Comparison of ENCODE assay signal across 14 cellular contexts in the genomic region with DNA sequence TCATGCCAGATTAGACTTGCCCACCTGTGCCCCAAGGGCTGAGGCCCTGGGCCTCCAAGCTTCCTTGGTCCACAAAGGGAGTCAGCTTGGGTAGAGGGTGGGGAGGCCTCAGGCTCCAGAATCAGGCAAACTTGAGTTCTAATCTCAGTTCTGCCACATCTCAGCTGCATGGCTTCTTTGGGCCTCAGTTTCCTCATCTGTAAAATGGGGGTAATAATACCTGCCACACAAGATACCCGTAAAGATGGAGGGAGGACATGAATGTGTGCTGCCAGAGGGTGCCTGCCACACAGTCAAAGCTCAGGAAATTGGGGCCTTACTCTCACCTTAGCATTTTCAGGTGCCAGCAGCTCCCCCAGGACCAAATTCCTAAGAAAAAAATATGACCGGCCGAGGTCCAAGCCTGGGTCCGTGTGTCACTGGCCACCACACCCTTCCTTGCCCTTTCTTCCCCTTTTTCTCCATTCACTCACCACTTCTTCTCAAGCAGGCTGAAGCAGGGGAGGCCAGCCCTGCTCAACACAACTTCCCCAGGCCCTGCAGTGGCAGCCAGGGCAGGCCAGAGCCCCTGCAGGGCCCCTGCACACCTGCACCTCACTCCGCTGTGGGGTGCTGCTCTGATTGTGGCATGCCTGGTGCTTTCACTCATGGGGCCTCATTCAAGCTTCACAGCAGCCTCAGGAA. TPM values are rescaled to one million over a fixed set of nuclear protein-coding genes. Genes with fewer than 3 reads are reported as not detected.
DNase-seq lines count a peak whose midpoint lies in the region; ATAC-seq and TF ChIP-seq lines count a peak whose summit lies in the region.
"Had no signal": no experiment of that assay in that cellular context is flagged by ENCODE, and none has a peak within 500 bp of the region (broad histone marks: within the 10 kb centered on the region; RNA-seq: fewer than 3 reads in every experiment).

No MANE protein-coding gene starts in this region.

- no peak overlapping the region for H3K23ac ChIP-seq in IMR-90 (ENCODE audit: low read depth, low read length)

- no peak overlapping the region for H3K56ac ChIP-seq in IMR-90 (ENCODE audit: extremely low read depth, insufficient read depth, low read length)

- no peaks in the 10 kb centered on the region for H3K9me1 ChIP-seq in IMR-90 (ENCODE audit: insufficient read depth, low read length)

- no peak overlapping the region for H2BK15ac ChIP-seq in IMR-90 (ENCODE audit: low read depth, low read length)

- H3K36me3 ChIP-seq in CD4-positive, alpha-beta memory T cell (ENCODE audit: insufficient read depth, low read length) = peaks cover 11% of the 10 kb centered on the region
- H3K36me3 ChIP-seq in IMR-90 (ENCODE audit: control insufficient read depth, insufficient read depth, low read length) = no peaks in the 10 kb centered on the region
- H3K36me3 ChIP-seq in mucosa of descending colon (ENCODE audit: low read depth) = no peaks in the 10 kb centered on the region

- no peak for TF ChIP-seq RAD21 in IMR-90 (IDR thresholded peaks at IDR 0.05; ENCODE audit: low read length)

- H3K79me1 ChIP-seq in IMR-90 (ENCODE audit: low read depth in 1 of 2, low read length in 2 of 2) = no peaks in the 10 kb centered on the region

- POLR2A ChIA-PET in CD4-positive, alpha-beta memory T cell (lab: Charles Lee; ENCODE audit: partially characterized antibody) = interaction anchor here (1.0 to 5.9 kb wide), 12 partner anchors 8 to 72 kb away, joined by 3 to 59 read pairs (median 4); partner anchors contain the start of gene LMAN2
- POLR2A ChIA-PET in IMR-90 (lab: Charles Lee; ENCODE audit: unreplicated experiment) = no interaction called here

- H4K91ac ChIP-seq in IMR-90 (ENCODE audit: insufficient read depth, low read depth, low read length) = no peak overlapping the region

- no peak overlapping the region for H2BK5ac ChIP-seq in IMR-90 (ENCODE audit: low read depth, low read length, poor library complexity, severe bottlenecking)

- H2BK120ac ChIP-seq in IMR-90 (ENCODE audit: low read depth, low read length) = no peak overlapping the region

- H3K27ac ChIP-seq in CD4-positive, alpha-beta memory T cell (ENCODE audit: low read depth, low read length) = peak overlapping the region; percentile 81
- no peak overlapping the region for H3K27ac ChIP-seq in IMR-90 (ENCODE audit: insufficient read depth, low read length)
- H3K27ac ChIP-seq in VCaP = peak overlapping the region; percentile 81; the same call in 1 of the 2 replicates
- no peak overlapping the region for H3K27ac ChIP-seq in substantia nigra (ENCODE audit: low read depth, low read length, poor library complexity, severe bottlenecking)

- in situ Hi-C loops in IMR-90 (cut with MboI; ENCODE audit: low sequenced_read_pairs) = no loop called here

- dilution Hi-C loops in IMR-90 (cut with HindIII; ENCODE audit: low sequenced_read_pairs, unreplicated experiment) = no loop called here

- peaks cover 52 to 88% (median 72%) of the 10 kb centered on the region in 4 donors for H3K4me1 Mint-ChIP-seq in CD4-positive, alpha-beta memory T cell

- TF ChIP-seq CTCF in IMR-90 (conservative IDR thresholded peaks at IDR 0.05; ENCODE audit: low read depth, low read length) (no peak), VCaP (conservative IDR thresholded peaks at IDR 0.05) (no peak), mucosa of descending colon (IDR thresholded peaks at IDR 0.05) (no peak)

- H3K4me3 Mint-ChIP-seq in CD4-positive, alpha-beta memory T cell = peak overlapping the region; percentile 81 to 89 (median 85)

- peaks cover 11 to 45% of the 10 kb centered on the region in 2 donors for H3K36me3 Mint-ChIP-seq in CD4-positive, alpha-beta memory T cell

- H3K27ac Mint-ChIP-seq in CD4-positive, alpha-beta memory T cell = peak overlapping the region; percentile 86 to 97 (median 92)

- no peak overlapping the region for H3K4me2 ChIP-seq in IMR-90 (ENCODE audit: low read depth, low read length)

- CTCF ChIA-PET in CD4-positive, alpha-beta memory T cell (lab: Charles Lee; ENCODE audit: partially characterized antibody) = interaction anchor here (0.9 to 8.7 kb wide), 10 partner anchors 9 to 140 kb away, joined by 3 to 90 read pairs (median 5); no protein-coding TSS in a partner anchor
- CTCF ChIA-PET in IMR-90 (lab: Yijun Ruan, JAX) = no interaction called here

- WGBS in IMR-90 (ENCODE audit: extremely low coverage in 2 of 2, insufficient read length in 1 of 2), 2 experiments = 100% methylated on average over 1 of the region's 5 CpGs; no CpG with 5 or more reads in 1 of the 2 experiments

- no peak overlapping the region for H3K9ac ChIP-seq in IMR-90 (ENCODE audit: low read depth, low read length)

- no peak overlapping the region for H3K4me3 ChIP-seq in CD4-positive, alpha-beta memory T cell (ENCODE audit: low read length in 2 of 2)
- H3K4me3 ChIP-seq in IMR-90 (ENCODE audit: insufficient read depth, low read depth, low read length) (no peak overlapping the region), mucosa of descending colon (no peak overlapping the region)

- no peak for TF ChIP-seq POLR2A in IMR-90 (IDR thresholded peaks at IDR 0.05; ENCODE audit: low read depth, low read length)

- ATAC-seq in IMR-90 (ENCODE audit: low read depth) = no peak
- ATAC-seq in mucosa of descending colon = no peak
- ATAC-seq in GM18907 (IDR thresholded peaks at IDR 0.05; ENCODE audit: unreplicated experiment) = no peak
- ATAC-seq: right cardiac atrium had no signal

- no peak overlapping the region for H3K18ac ChIP-seq in IMR-90 (ENCODE audit: low read depth, low read length)

- DNase-seq in CD4-positive, alpha-beta memory T cell = no peak
- DNase-seq in IMR-90 (no peak), mucosa of descending colon (peak in 2 of 3 donors; percentile 39 to 58), substantia nigra (lab: John Stamatoyannopoulos, UW) (no peak), NCI-H524 treated with DMSO at 0.1 percent for 48 hours (lab: John Stamatoyannopoulos, UW) (no peak)
- DNase-seq in stimulated activated CD4-positive, alpha-beta T cell treated with anti-CD3 and anti-CD28 coated beads, Interleukin-4, amount 100 ng/mL, for 4 hours = no peak
- DNase-seq: NCI-H2081, right cardiac atrium, SHP77 treated with DMSO at 0.1 percent for 48 hours had no signal

- no peak overlapping the region for H4K8ac ChIP-seq in IMR-90 (ENCODE audit: low read depth in 2 of 2, low read length in 2 of 2)

- peaks cover 91% of the 10 kb centered on the region for H3K4me1 ChIP-seq in CD4-positive, alpha-beta memory T cell (ENCODE audit: insufficient read depth, low read length)
- peaks cover 5% of the 10 kb centered on the region; the same call in 1 of the 2 replicates for H3K4me1 ChIP-seq in IMR-90 (ENCODE audit: control insufficient read depth, insufficient read depth, low read length)
- peaks cover 41% of the 10 kb centered on the region for H3K4me1 ChIP-seq in mucosa of descending colon (ENCODE audit: low read depth)

- no peak overlapping the region for H4K5ac ChIP-seq in IMR-90 (ENCODE audit: low read depth, low read length)

- no peaks in the 10 kb centered on the region for H3K9me3 ChIP-seq in CD4-positive, alpha-beta memory T cell (ENCODE audit: control insufficient read depth in 1 of 2, low read length in 2 of 2)
- no peaks in the 10 kb centered on the region for H3K9me3 ChIP-seq in IMR-90 (ENCODE audit: control insufficient read depth, insufficient read depth, low read length)
- no peaks in the 10 kb centered on the region for H3K9me3 ChIP-seq in mucosa of descending colon
- H3K9me3 ChIP-seq: left lung had no signal

- H3K27me3 Mint-ChIP-seq in CD4-positive, alpha-beta memory T cell = no peaks in the 10 kb centered on the region

- peaks cover 0 to 3% (median 0%) of the 10 kb centered on the region in 8 donors for H3K9me3 Mint-ChIP-seq in CD4-positive, alpha-beta memory T cell

- no peaks in the 10 kb centered on the region for H3K27me3 ChIP-seq in CD4-positive, alpha-beta memory T cell (ENCODE audit: insufficient read depth, low read length)
- H3K27me3 ChIP-seq in IMR-90 (ENCODE audit: control insufficient read depth, insufficient read depth, low read length) = peaks cover 25% of the 10 kb centered on the region
- H3K27me3 ChIP-seq: left lung had no signal

- BruUV-seq in IMR-90 (replicated peaks; lab: Mats Ljungman, UMichigan) = no TSS peak

- no peaks in the 10 kb centered on the region for H4K20me1 ChIP-seq in IMR-90 (ENCODE audit: insufficient read depth, low read length)

- H3K14ac ChIP-seq in IMR-90 (replicated peaks; ENCODE audit: low read depth, low read length) = no peak overlapping the region

- no peak overlapping the region for H2AK9ac ChIP-seq in IMR-90 (replicated peaks; ENCODE audit: low read depth, low read length, poor library complexity)

- H2AK5ac ChIP-seq in IMR-90 (ENCODE audit: low read depth, low read length) = no peak overlapping the region

- H2BK20ac ChIP-seq in IMR-90 (ENCODE audit: low read depth, low read length) = no peak overlapping the region

- peak overlapping the region; percentile 32 for H2AFZ ChIP-seq in IMR-90 (replicated peaks; ENCODE audit: low read length, poor library complexity)

- no peak overlapping the region for H3K4ac ChIP-seq in IMR-90 (ENCODE audit: low read depth, low read length)

- intact Hi-C loops in CD4-positive, alpha-beta memory T cell (cut with micrococcal nuclease) = loop anchor here (5.0 kb wide), 2 partner anchors 41 to 59 kb away; partner anchors contain the start of genes PFN3, PRELID1 and RAB24
- intact Hi-C loops in IMR-90 (cut with micrococcal nuclease) = no loop called here
- intact Hi-C loops in mucosa of descending colon (cut with DNase I, micrococcal nuclease) = loop anchor here in 1 of 2 donors (10.0 kb wide), 1 partner anchor 47 kb away; the partner anchor contains the start of gene MXD3

RNA-seq across cellular contexts. Expression of gene RGS14, which starts 3.8 kb away (rescaled TPM):
- total RNA-seq in CD4-positive, alpha-beta memory T cell = 100 to 1,000 TPM; 167 to 168 TPM
- polyA plus RNA-seq in CD4-positive, alpha-beta memory T cell = 10 to 100 TPM; 62.3 to 96.7 TPM
- 1.1 TPM in 2 replicates for total RNA-seq in IMR-90 (2012; rRNA removed)
- polyA plus RNA-seq in IMR-90 (2012; rRNA removed) = 6.5 and 7.6 TPM in 2 replicates
- polyA plus RNA-seq in IMR-90 (2012; cell fraction: cytosol; rRNA removed) = 8.3 and 12.9 TPM in 2 replicates
- polyA plus RNA-seq in IMR-90 (2012; cell fraction: nucleus; rRNA removed; ENCODE audit: low replicate concordance) = 12.4 and 21.2 TPM in 2 replicates
- 10 to 100 TPM; 11.1 to 15.2 (median 11.7) TPM for total RNA-seq in mucosa of descending colon

RNA-seq across cellular contexts. Expression of gene LMAN2, which starts 10.1 kb away (rescaled TPM):
- 100 to 1,000 TPM; 114 to 123 TPM for total RNA-seq in CD4-positive, alpha-beta memory T cell
- polyA plus RNA-seq in CD4-positive, alpha-beta memory T cell = 100 to 1,000 TPM; 223 to 322 TPM
- total RNA-seq in IMR-90 (2012; rRNA removed) (164 and 303 TPM in 2 replicates), mucosa of descending colon (100 to 1,000 TPM in 2 of 3 donors, 10 to 100 TPM in 1; 91.9 to 150 (median 139) TPM)
- 251 and 253 TPM in 2 replicates for polyA plus RNA-seq in IMR-90 (2012; rRNA removed)
- polyA plus RNA-seq in IMR-90 (2012; cell fraction: cytosol; rRNA removed) = 241 and 386 TPM in 2 replicates
- 123 and 180 TPM in 2 replicates for polyA plus RNA-seq in IMR-90 (2012; cell fraction: nucleus; rRNA removed; ENCODE audit: low replicate concordance)

RNA-seq across cellular contexts. Expression of gene SLC34A1, which starts 22.7 kb away (rescaled TPM):
- total RNA-seq in CD4-positive, alpha-beta memory T cell = under 1 TPM in 1 of 2 experiments, not detected in 1; 0.11 TPM
- not detected for polyA plus RNA-seq in CD4-positive, alpha-beta memory T cell
- total RNA-seq in IMR-90 (2012; rRNA removed) (not detected in 2 replicates), mucosa of descending colon (not detected)
- polyA plus RNA-seq in IMR-90 (2012; rRNA removed) = not detected in 2 replicates
- 0.01 TPM in 1 of 2 replicates, not detected in the other for polyA plus RNA-seq in IMR-90 (2012; cell fraction: cytosol; rRNA removed)
- polyA plus RNA-seq in IMR-90 (2012; cell fraction: nucleus; rRNA removed; ENCODE audit: low replicate concordance) = 0.02 and 0.05 TPM in 2 replicates
- total RNA-seq: cerebellum, frontal cortex, left lung, right cardiac atrium had no signal
- polyA plus RNA-seq: right cardiac atrium had no signal

RNA-seq across cellular contexts. Expression of gene PFN3, which starts 38.9 kb away (rescaled TPM):
- total RNA-seq in CD4-positive, alpha-beta memory T cell = not detected
- not detected for polyA plus RNA-seq in CD4-positive, alpha-beta memory T cell
- not detected in 2 replicates for total RNA-seq in IMR-90 (2012; rRNA removed)
- polyA plus RNA-seq in IMR-90 (2012; rRNA removed) = not detected in 2 replicates
- polyA plus RNA-seq in IMR-90 (2012; cell fraction: cytosol; rRNA removed) = not detected in 2 replicates
- not detected in 2 replicates for polyA plus RNA-seq in IMR-90 (2012; cell fraction: nucleus; rRNA removed; ENCODE audit: low replicate concordance)
- not detected for total RNA-seq in mucosa of descending colon
- total RNA-seq: cerebellum, left lung, right cardiac atrium had no signal
- polyA plus RNA-seq: right cardiac atrium had no signal

RNA-seq across cellular contexts. Expression of gene F12, which starts 47.8 kb away (rescaled TPM):
- total RNA-seq in CD4-positive, alpha-beta memory T cell = not detected
- 1 to 10 TPM; 2.0 to 2.4 TPM for polyA plus RNA-seq in CD4-positive, alpha-beta memory T cell
- 0.36 and 0.56 TPM in 2 replicates for total RNA-seq in IMR-90 (2012; rRNA removed)
- polyA plus RNA-seq in IMR-90 (2012; rRNA removed) = 1.2 and 1.4 TPM in 2 replicates
- 1.2 and 1.5 TPM in 2 replicates for polyA plus RNA-seq in IMR-90 (2012; cell fraction: cytosol; rRNA removed)
- polyA plus RNA-seq in IMR-90 (2012; cell fraction: nucleus; rRNA removed; ENCODE audit: low replicate concordance) = 1.3 and 4.0 TPM in 2 replicates
- total RNA-seq in mucosa of descending colon = 1 to 10 TPM; 3.0 to 9.2 (median 7.0) TPM

Comparison
In these comparisons a context has a peak if more than half of its experiments do, and no peak if none do; other contexts are left out.
1. DNase-seq: peak in mucosa of descending colon (2 of 3); none in CD4-positive, alpha-beta memory T cell (0 of 5), IMR-90 (single experiment), substantia nigra (0 of 49), NCI-H524 treated with DMSO at 0.1 percent for 48 hours (single experiment) and stimulated activated CD4-positive, alpha-beta T cell treated with anti-CD3 and anti-CD28 coated beads, Interleukin-4, amount 100 ng/mL, for 4 hours (0 of 2).
2. H3K27ac ChIP-seq: peak in CD4-positive, alpha-beta memory T cell (single experiment) and VCaP (single experiment); none in IMR-90 (single experiment) and substantia nigra (single experiment).
3. RNA of gene RGS14, which starts 3.8 kb away (total RNA-seq): 167 to 168 TPM in CD4-positive, alpha-beta memory T cell; 11.1 to 15.2 TPM in mucosa of descending colon and 1.1 TPM in IMR-90; every median in the first group is over 10 times any median in the second.